25 cellular contexts compared by ENCODE assay signal in genomic region chr4:80026080-80026479, GRCh38. TPM values are rescaled to one million over a fixed set of nuclear protein-coding genes. Genes with fewer than 3 reads are reported as not detected.
A peak's percentile ranks its signal among the peaks of the same experiment; 100 is the strongest.
DNase-seq lines count a peak whose midpoint lies in the region; ATAC-seq, FAIRE-seq and TF ChIP-seq lines count a peak whose summit lies in the region.
"Had no signal": no experiment of that assay in that cellular context is flagged by ENCODE, and none has a peak within 500 bp of the region (broad histone marks: within the 10 kb centered on the region; RNA-seq: fewer than 3 reads in every experiment).

No MANE protein-coding gene starts in this region.

- H3K36me3 ChIP-seq in GM23248 (ENCODE audit: low read depth) = peaks cover 39% of the 10 kb centered on the region
- peaks cover 96% of the 10 kb centered on the region for H3K36me3 ChIP-seq in Loucy (ENCODE audit: insufficient read depth, low read length)
- H3K36me3 ChIP-seq in K562 (ENCODE audit: control insufficient read depth, insufficient read depth, low read length) = peaks cover 87% of the 10 kb centered on the region; the same call in 1 of the 3 replicates

- TF ChIP-seq CTCF in Loucy (conservative IDR thresholded peaks at IDR 0.05; ENCODE audit: low read length) (peak; percentile 35), K562 (IDR thresholded peaks at IDR 0.05 in 2 of 3, conservative IDR thresholded peaks at IDR 0.05 in 1 of 3; ENCODE audit: insufficient read depth in 2 of 3, low read depth in 1 of 3, low read length in 3 of 3) (no peak)

- no peak for TF ChIP-seq EP300 in K562 (IDR thresholded peaks at IDR 0.05; ENCODE audit: low read length)

- intact Hi-C loops in K562 (cut with micrococcal nuclease) = no loop called here

- WGBS in GM23248 (ENCODE audit: low coverage in 1 of 2, low lambda C conversion rate in 2 of 2, missing lambda C conversion rate in 2 of 2), 2 experiments = 94% methylated on average over 4 of the region's 4 CpGs
- 59% methylated on average over 4 of the region's 4 CpGs for WGBS in K562 (ENCODE audit: insufficient coverage, low coverage, missing lambda C conversion rate)

- H3F3A ChIP-seq in GM23248 (ENCODE audit: insufficient read depth) (peaks cover 17% of the 10 kb centered on the region; the same call in 1 of the 2 replicates), Loucy (ENCODE audit: low read depth) (no peaks in the 10 kb centered on the region)

- DNase-seq in GM23248 (peak; percentile 8), K562 (ENCODE audit: extremely low read depth in 1 of 4, low spot score in 3 of 4) (peak in 1 of 4 experiments; percentile 34), islet precursor cell (peak; percentile 35), SKM-1 treated with dmso at 0.1 percent for 144 hours (lab: John Stamatoyannopoulos, UW; ENCODE audit: unreplicated experiment) (no peak), foreskin melanocyte (no peak), NCI-H1436 treated with DMSO at 0.1 percent for 48 hours (lab: John Stamatoyannopoulos, UW) (no peak)
- DNase-seq: activated CD4-positive, alpha-beta T cell treated with anti-CD3 and anti-CD28 coated beads for 48 hours; activated CD8-positive, alpha-beta memory T cell treated with anti-CD3 and anti-CD28 coated beads, Interleukin-2, amount 10 ng/mL, durations not matched to agents 7 days and 5 days; CD4-positive, alpha-beta T cell; DMS153; GF-D8; naive thymus-derived CD4-positive, alpha-beta T cell; NCI-H187 treated with DMSO at 0.1 percent for 48 hours; NCI-H2227 treated with DMSO at 0.1 percent for 48 hours; NCI-H748 treated with DMSO at 0.1 percent for 48 hours; occipital lobe; Right ventricle myocardium superior; stimulated activated CD4-positive, alpha-beta T cell treated with anti-CD3 and anti-CD28 coated beads, Interleukin-12 subunit alpha, Interleukin-12 subunit beta, amount 100 ng/mL, for 4 hours; stimulated activated CD4-positive, alpha-beta T cell treated with anti-CD3 and anti-CD28 coated beads, Interleukin-4, amount 100 ng/mL, for 4 hours; tibial artery had no signal

- no peak overlapping the region for H3K4me2 ChIP-seq in GM23248 (ENCODE audit: unreplicated experiment)
- H3K4me2 ChIP-seq in Loucy (ENCODE audit: low read depth, low read length, poor library complexity, severe bottlenecking) = no peak overlapping the region
- H3K4me2 ChIP-seq in K562 (ENCODE audit: insufficient read depth, low read length) = no peak overlapping the region

- peak; percentile 85 for ATAC-seq in K562
- ATAC-seq: activated CD8-positive, alpha-beta memory T cell treated with anti-CD3 and anti-CD28 coated beads, Interleukin-2, amount 10 ng/mL, durations not matched to agents 7 days and 5 days; naive thymus-derived CD4-positive, alpha-beta T cell had no signal

- H3K27ac ChIP-seq in GM23248 (no peak overlapping the region), K562 (ENCODE audit: extremely low read depth, low read depth, low read length) (no peak overlapping the region)
- H3K27ac ChIP-seq: ascending aorta, esophagus muscularis mucosa, tibial artery had no signal

- no peaks in the 10 kb centered on the region for H4K20me1 ChIP-seq in GM23248 (ENCODE audit: insufficient read depth)
- no peaks in the 10 kb centered on the region for H4K20me1 ChIP-seq in Loucy (ENCODE audit: insufficient read depth, low read length, poor library complexity, severe bottlenecking)
- H4K20me1 ChIP-seq in K562 (replicated peaks; ENCODE audit: control insufficient read depth, insufficient read depth, low read length) = no peaks in the 10 kb centered on the region

- POLR2A ChIA-PET in K562 (lab: Yijun Ruan, JAX) = no interaction called here

- in situ Hi-C loops in GM23248 (cut with MboI) (no loop called here), K562 (cut with MboI) (no loop called here)

- no peak overlapping the region for H3K9ac ChIP-seq in GM23248
- H3K9ac ChIP-seq in Loucy (ENCODE audit: low read depth, low read length, poor library complexity, severe bottlenecking) = no peak overlapping the region
- H3K9ac ChIP-seq in K562 (ENCODE audit: insufficient read depth in 1 of 2, low read depth in 2 of 2, low read length in 2 of 2) = no peak overlapping the region

- no peaks in the 10 kb centered on the region for H3K27me3 ChIP-seq in GM23248 (replicated peaks; ENCODE audit: insufficient read depth)
- no peaks in the 10 kb centered on the region for H3K27me3 ChIP-seq in Loucy (ENCODE audit: insufficient read depth, low read length, poor library complexity, severe bottlenecking)
- no peaks in the 10 kb centered on the region for H3K27me3 ChIP-seq in K562 (ENCODE audit: control insufficient read depth in 2 of 2, insufficient read depth in 2 of 2, low read length in 2 of 2)
- H3K27me3 ChIP-seq: ascending aorta, esophagus muscularis mucosa, tibial artery had no signal

- BruUV-seq in K562 (replicated peaks; lab: Mats Ljungman, UMichigan) = no TSS peak

- H3K4me1 ChIP-seq in GM23248 (ENCODE audit: insufficient read depth) = peaks cover 7% of the 10 kb centered on the region
- H3K4me1 ChIP-seq in Loucy (ENCODE audit: insufficient read depth, low read length, poor library complexity, severe bottlenecking) = peaks cover 41% of the 10 kb centered on the region
- H3K4me1 ChIP-seq in K562 (replicated peaks in 1 of 2; ENCODE audit: control insufficient read depth in 2 of 2, insufficient read depth in 2 of 2, low read length in 2 of 2) = no peaks in the 10 kb centered on the region
- H3K4me1 ChIP-seq: ascending aorta, tibial artery had no signal

- H2AFZ ChIP-seq in GM23248 = no peak overlapping the region
- H2AFZ ChIP-seq in Loucy (ENCODE audit: low read length) = no peak overlapping the region
- no peak overlapping the region for H2AFZ ChIP-seq in K562 (ENCODE audit: low read depth, low read length)

- CTCF ChIA-PET in K562 (lab: Yijun Ruan, JAX; ENCODE audit: low intra/inter-chr PET ratio) = no interaction called here

- TF ChIP-seq POLR2A in K562 (conservative IDR thresholded peaks at IDR 0.05) = no peak

- H3K79me2 ChIP-seq in GM23248 (ENCODE audit: insufficient read depth) (no peaks in the 10 kb centered on the region), Loucy (ENCODE audit: insufficient read depth, low read length) (peaks cover 8% of the 10 kb centered on the region; the same call in 1 of the 2 replicates), K562 (ENCODE audit: control insufficient read depth, insufficient read depth, low read length) (no peaks in the 10 kb centered on the region)

- FAIRE-seq in K562 (lab: Jason Lieb, UNC) = no peak
- FAIRE-seq: GM12891 had no signal

- H3K4me3 ChIP-seq in GM23248 = no peak overlapping the region
- H3K4me3 ChIP-seq in Loucy (ENCODE audit: low read length, poor library complexity, severe bottlenecking) = no peak overlapping the region
- H3K4me3 ChIP-seq in K562 = no peak overlapping the region
- H3K4me3 ChIP-seq: ascending aorta, esophagus muscularis mucosa, tibial artery had no signal

- no peak for TF ChIP-seq RAD21 in K562 (CRISPR knock-in tag; conservative IDR thresholded peaks at IDR 0.05 in 1 of 2, IDR thresholded peaks at IDR 0.05 in 1 of 2)

- H3K9me1 ChIP-seq in K562 (ENCODE audit: control insufficient read depth, insufficient read depth, low read length) = no peaks in the 10 kb centered on the region

- H3K9me3 ChIP-seq in GM23248 (ENCODE audit: low read depth) = no peaks in the 10 kb centered on the region
- H3K9me3 ChIP-seq in Loucy (ENCODE audit: insufficient read depth, low read depth, low read length) = no peaks in the 10 kb centered on the region
- H3K9me3 ChIP-seq in K562 (replicated peaks; ENCODE audit: control insufficient read depth, insufficient read depth, low read depth, low read length) = no peaks in the 10 kb centered on the region
- H3K9me3 ChIP-seq: ascending aorta, esophagus muscularis mucosa, tibial artery had no signal

- no peaks in the 10 kb centered on the region for H3K9me2 ChIP-seq in GM23248 (ENCODE audit: insufficient read depth)
- H3K9me2 ChIP-seq in Loucy (replicated peaks; ENCODE audit: low read depth, low read length) = no peaks in the 10 kb centered on the region

TF ChIP-seq in K562, 482 proteins besides CTCF, POLR2A, EP300 and RAD21 (continues in another document):
- TF ChIP-seq CHAMP1 (IDR thresholded peaks at IDR 0.05) = peak; percentile 34; the same call in 1 of the 2 replicates

RNA-seq across cellular contexts. Expression of gene ANTXR2, which starts 46.9 kb away (rescaled TPM):
- 84.0 and 87.5 TPM in 2 replicates for total RNA-seq in GM23248 (2014; rRNA removed; shearing (Covaris generic))
- polyA plus RNA-seq in GM23248 (2016; fragmentation: Nextera tagmentation; extraction: Ambion mirVana) = 74.9 and 77.2 TPM in 2 replicates
- 163 and 271 TPM in 2 replicates for total RNA-seq in K562 (2011; cell fraction: chromatin; rRNA removed; ENCODE audit: low replicate concordance)
- 73.4 and 76.1 TPM in 2 replicates for total RNA-seq in K562 (2011; cell fraction: nucleolus; rRNA removed)
- total RNA-seq in K562 (2011; cell fraction: nucleoplasm; rRNA removed) = 102 and 117 TPM in 2 replicates
- total RNA-seq in K562 (2014; rRNA removed) = 39.1 and 50.5 TPM in 2 replicates
- total RNA-seq in K562 (2014; rRNA removed; fragmentation: Illumina TruSeq; extraction: Trizol) = 75.4 and 103 TPM in 2 replicates
- total RNA-seq in K562 (2015; rRNA removed; fragmentation: Illumina TruSeq; extraction: Trizol) = 60.3 and 61.8 TPM in 2 replicates
- total RNA-seq in K562 (2021) = 68.1 and 83.8 TPM in 2 replicates
- polyA plus RNA-seq in K562 (2011; rRNA removed) = 51.7 and 79.1 TPM in 2 replicates
- polyA plus RNA-seq in K562 (2011; cell fraction: cytosol; rRNA removed) = 10.2 and 18.4 TPM in 2 replicates
- polyA plus RNA-seq in K562 (2011; cell fraction: nucleus; rRNA removed) = 42.2 and 47.3 TPM in 2 replicates
- polyA plus RNA-seq in K562 (2012) = 69.7 and 118 TPM in 2 replicates
- 62.5 and 71.0 TPM in 2 replicates for polyA plus RNA-seq in K562 (2014; fragmentation: Illumina TruSeq; extraction: Trizol)
- 10 to 100 TPM; 10.1 to 26.6 TPM for polyA plus RNA-seq in K562 (2014; fragmentation: Nextera tagmentation; extraction: Ambion mirVana)
- 34.8 and 37.4 TPM in 2 replicates for polyA plus RNA-seq in K562 (2014; rRNA removed)
- 139 and 146 TPM in 2 replicates for polyA minus RNA-seq in K562 (2011; rRNA and poly(A)+ RNA removed)
- 33.9 and 51.2 TPM in 2 replicates for polyA minus RNA-seq in K562 (2011; cell fraction: cytosol; rRNA and poly(A)+ RNA removed)
- 92.2 and 147 TPM in 2 replicates for polyA minus RNA-seq in K562 (2011; cell fraction: nucleus; rRNA and poly(A)+ RNA removed)
- total RNA-seq: OCI-LY7 had no signal

Comparison
In these comparisons a context has a peak if more than half of its experiments do, and no peak if none do; other contexts are left out.
1. DNase-seq: peak in GM23248 (single experiment) and islet precursor cell (single experiment); none in SKM-1 treated with dmso at 0.1 percent for 144 hours (single experiment), foreskin melanocyte (single experiment) and NCI-H1436 treated with DMSO at 0.1 percent for 48 hours (single experiment).